Comparison of ENCODE assay signal across 21 cellular contexts in the genomic region with DNA sequence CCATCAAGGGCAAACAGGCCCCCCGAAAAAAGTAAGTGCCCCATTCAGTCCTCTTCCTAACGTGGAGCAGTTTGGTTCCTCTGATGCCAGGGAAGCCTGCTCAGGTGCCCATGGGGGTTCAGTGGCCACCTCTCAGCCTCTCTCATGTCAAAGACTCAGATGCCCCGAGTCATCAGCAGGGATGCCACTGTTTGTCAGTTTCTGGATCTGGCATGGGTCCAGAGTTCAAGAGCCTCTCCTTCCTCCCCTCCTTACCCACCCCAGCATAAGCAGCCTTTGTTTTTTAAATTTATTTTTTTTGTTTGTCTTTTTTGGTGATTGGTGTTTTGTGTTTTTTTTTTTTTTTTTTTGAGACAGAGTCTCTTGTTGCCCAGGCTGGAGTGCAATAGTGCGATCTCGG. TPM values are rescaled to one million over a fixed set of nuclear protein-coding genes. Genes with fewer than 3 reads are reported as not detected.
A peak's percentile ranks its signal among the peaks of the same experiment; 100 is the strongest.
DNase-seq lines count a peak whose midpoint lies in the region; ATAC-seq and TF ChIP-seq lines count a peak whose summit lies in the region.
"Had no signal": no experiment of that assay in that cellular context is flagged by ENCODE, and none has a peak within 500 bp of the region (broad histone marks: within the 10 kb centered on the region; RNA-seq: fewer than 3 reads in every experiment).

No MANE protein-coding gene starts in this region.

- no peaks in the 10 kb centered on the region for H3K27me3 ChIP-seq in ascending aorta
- no peaks in the 10 kb centered on the region for H3K27me3 ChIP-seq in osteoblast (ENCODE audit: insufficient read depth, low read length)
- H3K27me3 ChIP-seq: BLaER1 treated with 17β-estradiol and CSF1 and Interleukin-3, amounts not matched to agents 10 nM and 100 nM; MG63; SJCRH30 had no signal

- peaks cover 11% of the 10 kb centered on the region for H4K20me1 ChIP-seq in osteoblast (ENCODE audit: insufficient read depth, low read length)

- TF ChIP-seq CTCF in ascending aorta (IDR thresholded peaks at IDR 0.05) (no peak), osteoblast (IDR thresholded peaks at IDR 0.05; ENCODE audit: extremely low read depth, low read depth, low read length) (no peak), GM13976 (IDR thresholded peaks at IDR 0.05; ENCODE audit: borderline replicate concordance, control extremely low read depth, extremely low read depth, insufficient read depth, missing control alignments) (no peak)

- H3K4me1 ChIP-seq in ascending aorta (peaks cover 26 to 61% of the 10 kb centered on the region in 2 donors), osteoblast (ENCODE audit: insufficient read depth, low read length) (peaks cover 47% of the 10 kb centered on the region)
- H3K4me1 ChIP-seq: SJCRH30 had no signal

- DNase-seq in activated T-cell treated with anti-CD3 and anti-CD28 coated beads, Interleukin-2, amount 50 U/mL, for 72 hours = no peak
- DNase-seq in activated T-cell treated with anti-CD3 and anti-CD28 coated beads, Interleukin-2, amount 50 U/mL, for 4 hours = no peak
- DNase-seq in ascending aorta (ENCODE audit: low spot score in 2 of 2) (no peak), osteoblast (ENCODE audit: insufficient read length, low spot score, missing footprints) (peak; percentile 31), GM13976 (ENCODE audit: low spot score) (no peak), RKO (ENCODE audit: low spot score) (no peak)
- DNase-seq in activated naive CD4-positive, alpha-beta T cell treated with anti-CD3 and anti-CD28 coated beads, Interleukin-2, amount 50 U/mL, for 72 hours (ENCODE audit: low spot score in 2 of 2) = no peak
- DNase-seq: Calu3; CD8-positive, alpha-beta T cell; GF-D8; H9; IMR-90; Karpas-422; MG63; NCI-H1048; NCI-H1436; NCI-H1930; NCI-H510A; NCI-H774; SJCRH30 had no signal

- H3K27ac ChIP-seq in ascending aorta (peak overlapping the region; percentile 86 to 93), osteoblast (ENCODE audit: low read depth, low read length) (no peak overlapping the region)
- H3K27ac ChIP-seq: BLaER1 treated with 17β-estradiol and CSF1 and Interleukin-3, amounts not matched to agents 10 nM and 100 nM; SJCRH30 had no signal

- no peak for ATAC-seq in activated T-cell treated with anti-CD3 and anti-CD28 coated beads, Interleukin-2, amount 50 U/mL, for 72 hours (replicated peaks in 1 of 2)
- no peak for ATAC-seq in activated T-cell treated with anti-CD3 and anti-CD28 coated beads, Interleukin-2, amount 50 U/mL, for 4 hours
- no peak for ATAC-seq in activated naive CD4-positive, alpha-beta T cell treated with anti-CD3 and anti-CD28 coated beads, Interleukin-2, amount 50 U/mL, for 72 hours
- ATAC-seq: CD8-positive, alpha-beta T cell had no signal

- no peak overlapping the region for H2AFZ ChIP-seq in osteoblast (ENCODE audit: low read length)

- no peak overlapping the region for H3K4me2 ChIP-seq in osteoblast (ENCODE audit: insufficient read depth, low read length)
- H3K4me2 ChIP-seq: BLaER1 treated with 17β-estradiol and CSF1 and Interleukin-3, amounts not matched to agents 10 nM and 100 nM had no signal

- H3K27me3 Mint-ChIP-seq in activated T-cell treated with anti-CD3 and anti-CD28 coated beads, Interleukin-2, amount 50 U/mL, for 72 hours (ENCODE audit: low read depth) = no peaks in the 10 kb centered on the region
- no peaks in the 10 kb centered on the region for H3K27me3 Mint-ChIP-seq in activated T-cell treated with anti-CD3 and anti-CD28 coated beads, Interleukin-2, amount 50 U/mL, for 4 hours (ENCODE audit: low read depth)

- H3K4me3 ChIP-seq in ascending aorta = no peak overlapping the region
- no peak overlapping the region for H3K4me3 ChIP-seq in osteoblast (ENCODE audit: insufficient read depth, low read length)
- H3K4me3 ChIP-seq: BLaER1 treated with 17β-estradiol and CSF1 and Interleukin-3, amounts not matched to agents 10 nM and 100 nM; MG63; SJCRH30 had no signal

- H3K4me1 Mint-ChIP-seq in activated T-cell treated with anti-CD3 and anti-CD28 coated beads, Interleukin-2, amount 50 U/mL, for 72 hours (ENCODE audit: low read depth) = peaks cover 15% of the 10 kb centered on the region
- H3K4me1 Mint-ChIP-seq in activated T-cell treated with anti-CD3 and anti-CD28 coated beads, Interleukin-2, amount 50 U/mL, for 4 hours (ENCODE audit: low read depth) = peaks cover 29% of the 10 kb centered on the region

- H3K36me3 ChIP-seq in ascending aorta (peaks cover 57 to 68% of the 10 kb centered on the region in 2 donors), osteoblast (ENCODE audit: insufficient read depth, low read length) (peaks cover 68% of the 10 kb centered on the region)

- peaks cover 14 to 24% of the 10 kb centered on the region in 2 donors for H3K36me3 Mint-ChIP-seq in activated T-cell treated with anti-CD3 and anti-CD28 coated beads, Interleukin-2, amount 50 U/mL, for 72 hours (ENCODE audit: insufficient read depth in 2 of 2)
- H3K36me3 Mint-ChIP-seq in activated T-cell treated with anti-CD3 and anti-CD28 coated beads, Interleukin-2, amount 50 U/mL, for 4 hours (ENCODE audit: insufficient read depth) = peaks cover 19% of the 10 kb centered on the region
- H3K36me3 Mint-ChIP-seq in activated naive CD4-positive, alpha-beta T cell treated with anti-CD3 and anti-CD28 coated beads, Interleukin-2, amount 50 U/mL, for 72 hours = peaks cover 19 to 20% of the 10 kb centered on the region in 2 donors

- H3K9me3 ChIP-seq in ascending aorta = no peaks in the 10 kb centered on the region
- no peaks in the 10 kb centered on the region for H3K9me3 ChIP-seq in osteoblast (ENCODE audit: low read depth, low read length)
- H3K9me3 ChIP-seq: BLaER1 treated with 17β-estradiol and CSF1 and Interleukin-3, amounts not matched to agents 10 nM and 100 nM; MG63; SJCRH30 had no signal

- H3K79me2 ChIP-seq in osteoblast (ENCODE audit: insufficient read depth, low read length) = peaks cover 83% of the 10 kb centered on the region

- no peak overlapping the region for H3K4me3 Mint-ChIP-seq in activated T-cell treated with anti-CD3 and anti-CD28 coated beads, Interleukin-2, amount 50 U/mL, for 72 hours
- H3K4me3 Mint-ChIP-seq in activated T-cell treated with anti-CD3 and anti-CD28 coated beads, Interleukin-2, amount 50 U/mL, for 4 hours = no peak overlapping the region
- H3K4me3 Mint-ChIP-seq: CD8-positive, alpha-beta T cell; H9 had no signal

- peak overlapping the region; percentile 66 for H3K27ac Mint-ChIP-seq in activated T-cell treated with anti-CD3 and anti-CD28 coated beads, Interleukin-2, amount 50 U/mL, for 72 hours
- H3K27ac Mint-ChIP-seq in activated naive CD4-positive, alpha-beta T cell treated with anti-CD3 and anti-CD28 coated beads, Interleukin-2, amount 50 U/mL, for 72 hours = peak overlapping the region in 1 of 2 donors; percentile 84
- H3K27ac Mint-ChIP-seq: CD8-positive, alpha-beta T cell; H9 had no signal

- no peaks in the 10 kb centered on the region for H3K9me3 Mint-ChIP-seq in activated T-cell treated with anti-CD3 and anti-CD28 coated beads, Interleukin-2, amount 50 U/mL, for 72 hours
- H3K9me3 Mint-ChIP-seq in activated T-cell treated with anti-CD3 and anti-CD28 coated beads, Interleukin-2, amount 50 U/mL, for 4 hours = no peaks in the 10 kb centered on the region
- no peaks in the 10 kb centered on the region for H3K9me3 Mint-ChIP-seq in activated naive CD4-positive, alpha-beta T cell treated with anti-CD3 and anti-CD28 coated beads, Interleukin-2, amount 50 U/mL, for 72 hours
- H3K9me3 Mint-ChIP-seq: CD8-positive, alpha-beta T cell; H9 had no signal

- intact Hi-C loops in ascending aorta (cut with DNase I) = loop anchor here (5.0 kb wide), 1 partner anchor 37 kb away; no protein-coding TSS in a partner anchor

- in situ Hi-C loops in GM13976 (cut with MboI; ENCODE audit: low sequenced_read_pairs, unreplicated experiment) = no loop called here

RNA-seq across cellular contexts. Expression of a gene that starts 11.3 kb away (rescaled TPM):
- 10 to 100 TPM; 67.4 to 83.7 TPM for total RNA-seq in activated T-cell treated with anti-CD3 and anti-CD28 coated beads, Interleukin-2, amount 50 U/mL, for 72 hours
- total RNA-seq in activated T-cell treated with anti-CD3 and anti-CD28 coated beads, Interleukin-2, amount 50 U/mL, for 4 hours = 10 to 100 TPM; 37.1 to 39.4 (median 39.2) TPM
- 16.8 TPM for total RNA-seq in ascending aorta
- 49.6 and 51.0 TPM in 2 replicates for total RNA-seq in osteoblast
- 10 to 100 TPM; 51.8 to 58.4 TPM for total RNA-seq in activated naive CD4-positive, alpha-beta T cell treated with anti-CD3 and anti-CD28 coated beads, Interleukin-2, amount 50 U/mL, for 72 hours

RNA-seq across cellular contexts. Expression of a gene that starts 30.6 kb away (rescaled TPM):
- 10 to 100 TPM; 38.5 to 41.6 TPM for total RNA-seq in activated T-cell treated with anti-CD3 and anti-CD28 coated beads, Interleukin-2, amount 50 U/mL, for 72 hours
- total RNA-seq in activated T-cell treated with anti-CD3 and anti-CD28 coated beads, Interleukin-2, amount 50 U/mL, for 4 hours = 10 to 100 TPM; 40.9 to 45.5 (median 44.0) TPM
- total RNA-seq in ascending aorta (9.8 TPM), osteoblast (28.6 and 30.4 TPM in 2 replicates)
- 10 to 100 TPM; 58.4 to 88.6 TPM for total RNA-seq in activated naive CD4-positive, alpha-beta T cell treated with anti-CD3 and anti-CD28 coated beads, Interleukin-2, amount 50 U/mL, for 72 hours

RNA-seq across cellular contexts. Expression of a gene that starts 41.2 kb away (rescaled TPM):
- 10 to 100 TPM; 13.6 to 13.9 TPM for total RNA-seq in activated T-cell treated with anti-CD3 and anti-CD28 coated beads, Interleukin-2, amount 50 U/mL, for 72 hours
- total RNA-seq in activated T-cell treated with anti-CD3 and anti-CD28 coated beads, Interleukin-2, amount 50 U/mL, for 4 hours = 10 to 100 TPM; 17.0 to 22.4 (median 20.6) TPM
- 7.2 TPM for total RNA-seq in ascending aorta
- total RNA-seq in osteoblast = 5.1 and 5.3 TPM in 2 replicates
- 10 to 100 TPM in 1 of 2 donors, 1 to 10 TPM in 1; 8.6 to 11.2 TPM for total RNA-seq in activated naive CD4-positive, alpha-beta T cell treated with anti-CD3 and anti-CD28 coated beads, Interleukin-2, amount 50 U/mL, for 72 hours
